2 cellular contexts compared by ENCODE assay signal in genomic region chr11:108269583-108269982, GRCh38.
TF ChIP-seq lines count a peak whose summit lies in the region.

No MANE protein-coding gene starts in this region.

TF ChIP-seq in GM12878, 131 proteins besides CTCF, POLR2A, EP300 and RAD21:
- TF ChIP-seq, protein P1, sequence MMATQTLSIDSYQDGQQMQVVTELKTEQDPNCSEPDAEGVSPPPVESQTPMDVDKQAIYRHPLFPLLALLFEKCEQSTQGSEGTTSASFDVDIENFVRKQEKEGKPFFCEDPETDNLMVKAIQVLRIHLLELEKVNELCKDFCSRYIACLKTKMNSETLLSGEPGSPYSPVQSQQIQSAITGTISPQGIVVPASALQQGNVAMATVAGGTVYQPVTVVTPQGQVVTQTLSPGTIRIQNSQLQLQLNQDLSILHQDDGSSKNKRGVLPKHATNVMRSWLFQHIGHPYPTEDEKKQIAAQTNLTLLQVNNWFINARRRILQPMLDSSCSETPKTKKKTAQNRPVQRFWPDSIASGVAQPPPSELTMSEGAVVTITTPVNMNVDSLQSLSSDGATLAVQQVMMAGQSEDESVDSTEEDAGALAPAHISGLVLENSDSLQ (IDR thresholded peaks at IDR 0.05), result peak; percentile 45; the same call in 1 of the 2 replicates
- no peak for TF ChIP-seq WRNIP1 (IDR thresholded peaks at IDR 0.05; ENCODE audit: borderline replicate concordance, low read depth, low read length)

TF ChIP-seq in SK-N-SH treated with all-trans-retinoic acid at 6 μM for 48 hours, 23 proteins besides CTCF, POLR2A, EP300 and RAD21:
- no peak for TF ChIP-seq TCF4 (CRISPR knock-in tag; IDR thresholded peaks at IDR 0.05; ENCODE audit: borderline replicate concordance)
- no peak for TF ChIP-seq ZNF70 (CRISPR knock-in tag; IDR thresholded peaks at IDR 0.05)
- TF ChIP-seq, protein P2, sequence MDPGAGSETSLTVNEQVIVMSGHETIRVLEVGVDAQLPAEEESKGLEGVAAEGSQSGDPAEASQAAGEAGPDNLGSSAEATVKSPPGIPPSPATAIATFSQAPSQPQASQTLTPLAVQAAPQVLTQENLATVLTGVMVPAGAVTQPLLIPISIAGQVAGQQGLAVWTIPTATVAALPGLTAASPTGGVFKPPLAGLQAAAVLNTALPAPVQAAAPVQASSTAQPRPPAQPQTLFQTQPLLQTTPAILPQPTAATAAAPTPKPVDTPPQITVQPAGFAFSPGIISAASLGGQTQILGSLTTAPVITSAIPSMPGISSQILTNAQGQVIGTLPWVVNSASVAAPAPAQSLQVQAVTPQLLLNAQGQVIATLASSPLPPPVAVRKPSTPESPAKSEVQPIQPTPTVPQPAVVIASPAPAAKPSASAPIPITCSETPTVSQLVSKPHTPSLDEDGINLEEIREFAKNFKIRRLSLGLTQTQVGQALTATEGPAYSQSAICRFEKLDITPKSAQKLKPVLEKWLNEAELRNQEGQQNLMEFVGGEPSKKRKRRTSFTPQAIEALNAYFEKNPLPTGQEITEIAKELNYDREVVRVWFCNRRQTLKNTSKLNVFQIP (CRISPR knock-in tag; IDR thresholded peaks at IDR 0.05; ENCODE audit: borderline replicate concordance, low read depth), result no peak
